In genomic region chr16:14703156-14704011, GRCh38 we compare ENCODE assay signal across 9 cellular contexts. TPM values are rescaled to one million over a fixed set of nuclear protein-coding genes. Genes with fewer than 3 reads are reported as not detected.
A peak's percentile ranks its signal among the peaks of the same experiment; 100 is the strongest.
DNase-seq lines count a peak whose midpoint lies in the region; ATAC-seq and TF ChIP-seq lines count a peak whose summit lies in the region.
"Not testable (repeated sequence)": the region's sequence is repeated elsewhere in the genome, so short reads cannot be mapped to it uniquely, and the experiment has no call there.
"Had no signal": no experiment of that assay in that cellular context is flagged by ENCODE, and none has a peak within 500 bp of the region (broad histone marks: within the 10 kb centered on the region; RNA-seq: fewer than 3 reads in every experiment).

Gene NPIPA3, plus strand, starts transcription at chr16:14703411. Its CDS starts 5,533 bp downstream, at chr16:14708944.

- H3K4me3 Mint-ChIP-seq in activated CD8-positive, alpha-beta T cell treated with anti-CD3 and anti-CD28 coated beads for 36 hours = not testable (repeated sequence)

- WGBS in heart right ventricle, 2 donors = no CpG with 5 or more reads among the region's 73 CpGs

- TF ChIP-seq POLR2A in gastrocnemius medialis (IDR thresholded peaks at IDR 0.05) = not testable (repeated sequence)

- intact Hi-C loops in activated CD8-positive, alpha-beta T cell treated with anti-CD3 and anti-CD28 coated beads for 36 hours (cut with micrococcal nuclease); heart right ventricle (cut with DNase I); gastrocnemius medialis (cut with DNase I; ENCODE audit: low total_unique reads): not testable (repeated sequence)

- H3K27me3 Mint-ChIP-seq in activated CD8-positive, alpha-beta T cell treated with anti-CD3 and anti-CD28 coated beads for 36 hours = not testable (repeated sequence)

- not testable (repeated sequence) for H3K27me3 ChIP-seq in heart right ventricle, gastrocnemius medialis

- H3K4me1 ChIP-seq in heart right ventricle, gastrocnemius medialis: not testable (repeated sequence)

- H3K9me3 ChIP-seq in heart right ventricle, gastrocnemius medialis: not testable (repeated sequence)

- not testable (repeated sequence) for H3K4me3 ChIP-seq in heart right ventricle, gastrocnemius medialis

- H3K27ac ChIP-seq in heart right ventricle, gastrocnemius medialis: not testable (repeated sequence)

- ATAC-seq in GM18508 (IDR thresholded peaks at IDR 0.05; ENCODE audit: insufficient read depth, unreplicated experiment) = peak; percentile 77
- peak; percentile 99 for ATAC-seq in GM19397 (IDR thresholded peaks at IDR 0.05; ENCODE audit: unreplicated experiment)
- peak; percentile 99 for ATAC-seq in GM21786 (IDR thresholded peaks at IDR 0.05; ENCODE audit: unreplicated experiment)
- ATAC-seq in HG02981 (IDR thresholded peaks at IDR 0.05; ENCODE audit: unreplicated experiment) = peak; percentile 99
- peak; percentile 96 for ATAC-seq in HG03442 (IDR thresholded peaks at IDR 0.05; ENCODE audit: unreplicated experiment)
- peak; percentile 100 for ATAC-seq in activated CD8-positive, alpha-beta T cell treated with anti-CD3 and anti-CD28 coated beads for 36 hours
- peak; percentile 97 to 100 (median 98) for ATAC-seq in heart right ventricle
- ATAC-seq in gastrocnemius medialis = peak; percentile 82 to 85

- not testable (repeated sequence) for H3K36me3 ChIP-seq in heart right ventricle, gastrocnemius medialis

- not testable (repeated sequence) for H3K36me3 Mint-ChIP-seq in activated CD8-positive, alpha-beta T cell treated with anti-CD3 and anti-CD28 coated beads for 36 hours (ENCODE audit: low read depth)

- DNase-seq in activated CD8-positive, alpha-beta T cell treated with anti-CD3 and anti-CD28 coated beads for 36 hours; heart right ventricle; gastrocnemius medialis: not testable (repeated sequence)

- H3K4me1 Mint-ChIP-seq in activated CD8-positive, alpha-beta T cell treated with anti-CD3 and anti-CD28 coated beads for 36 hours (ENCODE audit: low read depth) = not testable (repeated sequence)

- TF ChIP-seq CTCF in activated CD8-positive, alpha-beta T cell treated with anti-CD3 and anti-CD28 coated beads for 36 hours (IDR thresholded peaks at IDR 0.05); heart right ventricle (IDR thresholded peaks at IDR 0.05); gastrocnemius medialis (IDR thresholded peaks at IDR 0.05 in 4 of 5, conservative IDR thresholded peaks at IDR 0.05 in 1 of 5): not testable (repeated sequence)

- POLR2A ChIA-PET in activated CD8-positive, alpha-beta T cell treated with anti-CD3 and anti-CD28 coated beads for 36 hours (lab: Charles Lee) = not testable (repeated sequence)

- CTCF ChIA-PET in activated CD8-positive, alpha-beta T cell treated with anti-CD3 and anti-CD28 coated beads for 36 hours (lab: Charles Lee) = not testable (repeated sequence)

- in situ Hi-C loops in gastrocnemius medialis (cut with MboI; ENCODE audit: low sequenced_read_pairs in 4 of 4) = not testable (repeated sequence)

- not testable (repeated sequence) for H3K27ac Mint-ChIP-seq in activated CD8-positive, alpha-beta T cell treated with anti-CD3 and anti-CD28 coated beads for 36 hours

- H3K9me3 Mint-ChIP-seq in activated CD8-positive, alpha-beta T cell treated with anti-CD3 and anti-CD28 coated beads for 36 hours = not testable (repeated sequence)

RNA-seq across cellular contexts. Expression of gene NPIPA3, which starts in this region (rescaled TPM):
- total RNA-seq in activated CD8-positive, alpha-beta T cell treated with anti-CD3 and anti-CD28 coated beads for 36 hours = 1 to 10 TPM; 3.0 to 3.5 TPM
- total RNA-seq in heart right ventricle (1 to 10 TPM in 5 of 10 donors, under 1 TPM in 2, not detected in 3; 0.42 to 3.6 (median 2.2) TPM), gastrocnemius medialis (1 to 10 TPM in 1 of 4 donors, under 1 TPM in 1, not detected in 2; 0.38 to 1.4 TPM)
- polyA plus RNA-seq in heart right ventricle = 1 to 10 TPM in 1 of 2 donors, under 1 TPM in 1; 0.94 to 2.8 TPM
- polyA plus RNA-seq: cardiac muscle cell had no signal
